10 cellular contexts compared by ENCODE assay signal in the genomic region with DNA sequence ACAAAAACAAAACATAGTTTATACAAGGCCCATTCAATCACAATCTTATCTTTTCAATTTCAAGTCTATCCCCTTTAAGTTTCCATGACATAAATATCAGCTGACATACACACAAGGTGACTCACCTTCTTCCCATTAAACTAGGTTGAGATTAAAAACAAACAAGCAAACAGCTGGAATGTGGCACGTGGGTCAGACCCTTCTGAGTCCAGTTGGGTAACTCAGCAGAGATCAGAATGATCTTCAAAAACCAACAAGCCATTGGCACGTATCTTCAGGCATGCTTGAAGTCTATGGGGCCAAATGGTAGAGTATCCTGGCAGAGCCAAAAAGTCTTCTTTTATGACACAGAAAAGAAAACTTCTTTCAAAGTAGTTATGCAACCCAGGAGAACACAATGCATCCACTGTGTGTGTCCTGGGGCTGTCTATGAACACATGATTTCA.
DNase-seq lines count a peak whose midpoint lies in the region; ATAC-seq and TF ChIP-seq lines count a peak whose summit lies in the region.
"Had no signal": no experiment of that assay in that cellular context is flagged by ENCODE, and none has a peak within 500 bp of the region (broad histone marks: within the 10 kb centered on the region; RNA-seq: fewer than 3 reads in every experiment).

No MANE protein-coding gene starts in this region.

- POLR2A ChIA-PET in MCF 10A (lab: Yijun Ruan, JAX) = interaction anchor here (0.6 to 2.1 kb wide), 9 partner anchors 12 to 604 kb away, joined by 3 to 42 read pairs (median 3); partner anchors contain the start of gene CITED2
- POLR2A ChIA-PET in CD4-positive, alpha-beta T cell (lab: Charles Lee) = no interaction called here

- no peak for TF ChIP-seq CTCF in MCF 10A (IDR thresholded peaks at IDR 0.05; ENCODE audit: unreplicated experiment)
- TF ChIP-seq CTCF in left lung (IDR thresholded peaks at IDR 0.05) = no peak
- TF ChIP-seq CTCF in CD4-positive, alpha-beta T cell (IDR thresholded peaks at IDR 0.05) = no peak
- TF ChIP-seq CTCF in esophagus squamous epithelium (IDR thresholded peaks at IDR 0.05) = no peak

- no peaks in the 10 kb centered on the region for H3K36me3 Mint-ChIP-seq in MCF 10A (ENCODE audit: insufficient read depth, unreplicated experiment)
- H3K36me3 Mint-ChIP-seq in CD4-positive, alpha-beta T cell (ENCODE audit: low read depth) = no peaks in the 10 kb centered on the region

- intact Hi-C loops in MCF 10A (cut with micrococcal nuclease) (loop anchor here (5.0 kb wide), 2 partner anchors 74 to 606 kb away; partner anchors contain the start of gene CITED2), left lung (cut with DNase I) (no loop called here), esophagus squamous epithelium (cut with DNase I) (no loop called here)
- intact Hi-C loops in CD4-positive, alpha-beta T cell (cut with DNase I, micrococcal nuclease) = no loop called here

- H3K4me1 ChIP-seq in left lung = peaks cover 7 to 18% of the 10 kb centered on the region in 2 donors
- H3K4me1 ChIP-seq in urinary bladder (ENCODE audit: insufficient read depth) = no peaks in the 10 kb centered on the region
- peaks cover 1 to 25% (median 16%) of the 10 kb centered on the region in 3 donors for H3K4me1 ChIP-seq in esophagus squamous epithelium

- peak overlapping the region; percentile 98 for H3K27ac Mint-ChIP-seq in MCF 10A (ENCODE audit: low read depth, unreplicated experiment)
- H3K27ac Mint-ChIP-seq in CD4-positive, alpha-beta T cell = no peak overlapping the region

- H3K4me1 Mint-ChIP-seq in MCF 10A (ENCODE audit: insufficient read depth, unreplicated experiment) = peaks cover 64% of the 10 kb centered on the region
- peaks cover 11% of the 10 kb centered on the region for H3K4me1 Mint-ChIP-seq in CD4-positive, alpha-beta T cell (ENCODE audit: low read depth)

- ATAC-seq in left lung = peak; percentile 38
- ATAC-seq in CD4-positive, alpha-beta T cell (ENCODE audit: poor library complexity) = no peak

- peak overlapping the region; percentile 37 for H3K4me3 Mint-ChIP-seq in MCF 10A (ENCODE audit: unreplicated experiment)
- no peak overlapping the region for H3K4me3 Mint-ChIP-seq in CD4-positive, alpha-beta T cell

- H3K27ac ChIP-seq in left lung = peak overlapping the region in 1 of 2 donors; percentile 3
- H3K27ac ChIP-seq in urinary bladder (ENCODE audit: low read depth) = peak overlapping the region; percentile 45
- no peak overlapping the region for H3K27ac ChIP-seq in CD4-positive, alpha-beta T cell (ENCODE audit: low read depth, low read length)
- H3K27ac ChIP-seq in esophagus squamous epithelium = peak overlapping the region in 2 of 4 donors; percentile 71 to 74

- H3K4me3 ChIP-seq in left lung = no peak overlapping the region
- H3K4me3 ChIP-seq in urinary bladder (ENCODE audit: low read depth, low read length) = no peak overlapping the region
- no peak overlapping the region for H3K4me3 ChIP-seq in esophagus squamous epithelium

- CTCF ChIA-PET in MCF 10A (lab: Yijun Ruan, JAX) = interaction anchor here (0.7 kb wide), 1 partner anchor 539 kb away, joined by 3 read pairs; no protein-coding TSS in a partner anchor
- CTCF ChIA-PET in CD4-positive, alpha-beta T cell (lab: Charles Lee) = no interaction called here

- BruUV-seq in MCF 10A (replicated peaks; lab: Mats Ljungman, UMichigan) = no TSS peak

- H3K27me3 ChIP-seq in left lung (no peaks in the 10 kb centered on the region), esophagus squamous epithelium (no peaks in the 10 kb centered on the region)
- H3K27me3 ChIP-seq in CD4-positive, alpha-beta T cell (ENCODE audit: control insufficient read depth, insufficient read depth, low read length) = no peaks in the 10 kb centered on the region

- WGBS in urinary bladder = 49% methylated on average over 2 of the region's 2 CpGs
- 22 to 42% methylated on average over 2 of the region's 2 CpGs for WGBS in esophagus squamous epithelium, 2 donors

- H3K36me3 ChIP-seq in left lung = no peaks in the 10 kb centered on the region
- H3K36me3 ChIP-seq in urinary bladder (ENCODE audit: insufficient read depth) = no peaks in the 10 kb centered on the region
- no peaks in the 10 kb centered on the region for H3K36me3 ChIP-seq in esophagus squamous epithelium

- H3K9me3 ChIP-seq in left lung = no peaks in the 10 kb centered on the region
- H3K9me3 ChIP-seq in CD4-positive, alpha-beta T cell (ENCODE audit: control insufficient read depth, low read length) = no peaks in the 10 kb centered on the region
- H3K9me3 ChIP-seq in esophagus squamous epithelium = no peaks in the 10 kb centered on the region

- no peaks in the 10 kb centered on the region for H3K27me3 Mint-ChIP-seq in MCF 10A (ENCODE audit: insufficient read depth, unreplicated experiment)
- H3K27me3 Mint-ChIP-seq in CD4-positive, alpha-beta T cell = no peaks in the 10 kb centered on the region

- DNase-seq in NCI-H82 (lab: John Stamatoyannopoulos, UW) (peak; percentile 4), NCI-H82 treated with DMSO at 0.1 percent for 48 hours (lab: John Stamatoyannopoulos, UW; ENCODE audit: unreplicated experiment) (no peak), MCF 10A (ENCODE audit: unreplicated experiment) (peak; percentile 78), left lung (no peak), esophagus squamous epithelium (lab: John Stamatoyannopoulos, UW) (no peak), NCI-H2029 (lab: John Stamatoyannopoulos, UW) (no peak)
- DNase-seq in CD4-positive, alpha-beta T cell = no peak
- DNase-seq: activated naive CD4-positive, alpha-beta T cell treated with anti-CD3 and anti-CD28 coated beads, Interleukin-2, amount 50 U/mL, for 16 hours; NCI-H1694 had no signal

- peaks cover 6% of the 10 kb centered on the region for H3K9me3 Mint-ChIP-seq in MCF 10A (ENCODE audit: unreplicated experiment)
- H3K9me3 Mint-ChIP-seq in CD4-positive, alpha-beta T cell = no peaks in the 10 kb centered on the region

- no peak for TF ChIP-seq POLR2A in esophagus squamous epithelium (IDR thresholded peaks at IDR 0.05)

Comparison
In these comparisons a context has a peak if more than half of its experiments do, and no peak if none do; other contexts are left out.
1. DNase-seq: peak in NCI-H82 (single experiment) and MCF 10A (single experiment); none in NCI-H82 treated with DMSO at 0.1 percent for 48 hours (single experiment), left lung (0 of 2), CD4-positive, alpha-beta T cell (0 of 10), esophagus squamous epithelium (single experiment) and NCI-H2029 (single experiment).